Comparison of ENCODE assay signal across 1 cellular context in the genomic region with DNA sequence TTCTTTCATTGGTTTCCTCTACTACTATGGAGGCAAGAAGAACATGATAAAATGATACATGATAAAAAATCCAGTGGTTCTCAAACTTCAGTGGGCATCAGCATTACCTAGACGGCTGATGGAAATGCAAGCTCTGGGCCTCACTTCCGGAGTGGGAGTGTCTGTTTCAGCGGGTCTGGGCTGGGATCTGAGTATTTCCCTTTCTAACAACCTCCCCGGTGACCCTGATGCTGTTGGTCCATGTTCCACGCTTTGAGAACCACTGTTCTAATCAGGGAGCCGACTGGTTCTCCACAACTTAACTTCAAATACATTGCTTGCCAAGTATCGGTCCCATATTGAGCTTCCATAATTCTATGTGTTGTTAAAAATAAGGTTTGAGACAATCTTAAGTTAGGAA.
TF ChIP-seq lines count a peak whose summit lies in the region.

No MANE protein-coding gene starts in this region.

TF ChIP-seq in H1, 55 proteins besides CTCF, POLR2A, EP300 and RAD21:
- TF ChIP-seq BCL11A (IDR thresholded peaks at IDR 0.05; ENCODE audit: low read depth in 2 of 2, low read length in 2 of 2) (no peak), KDM5A (IDR thresholded peaks at IDR 0.05; ENCODE audit: low read length) (no peak), NRF1 (IDR thresholded peaks at IDR 0.05; ENCODE audit: low read depth, low read length) (no peak), SIRT6 (IDR thresholded peaks at IDR 0.05; ENCODE audit: low read length) (no peak), TCF12 (IDR thresholded peaks at IDR 0.05; ENCODE audit: low read depth, low read length) (no peak), YY1 (IDR thresholded peaks at IDR 0.05; ENCODE audit: low read depth, low read length) (no peak), SIN3A (conservative IDR thresholded peaks at IDR 0.05 in 1 of 2, IDR thresholded peaks at IDR 0.05 in 1 of 2; ENCODE audit: low read depth in 1 of 2, low read length in 2 of 2) (no peak), NANOG (IDR thresholded peaks at IDR 0.05; ENCODE audit: insufficient read depth, low read depth, low read length, poor library complexity, severe bottlenecking) (no peak), KDM1A (IDR thresholded peaks at IDR 0.05; ENCODE audit: borderline replicate concordance, low read length) (no peak), RBBP5 (IDR thresholded peaks at IDR 0.05; ENCODE audit: borderline replicate concordance, low read depth, low read length) (no peak)
- TF ChIP-seq, protein P1, sequence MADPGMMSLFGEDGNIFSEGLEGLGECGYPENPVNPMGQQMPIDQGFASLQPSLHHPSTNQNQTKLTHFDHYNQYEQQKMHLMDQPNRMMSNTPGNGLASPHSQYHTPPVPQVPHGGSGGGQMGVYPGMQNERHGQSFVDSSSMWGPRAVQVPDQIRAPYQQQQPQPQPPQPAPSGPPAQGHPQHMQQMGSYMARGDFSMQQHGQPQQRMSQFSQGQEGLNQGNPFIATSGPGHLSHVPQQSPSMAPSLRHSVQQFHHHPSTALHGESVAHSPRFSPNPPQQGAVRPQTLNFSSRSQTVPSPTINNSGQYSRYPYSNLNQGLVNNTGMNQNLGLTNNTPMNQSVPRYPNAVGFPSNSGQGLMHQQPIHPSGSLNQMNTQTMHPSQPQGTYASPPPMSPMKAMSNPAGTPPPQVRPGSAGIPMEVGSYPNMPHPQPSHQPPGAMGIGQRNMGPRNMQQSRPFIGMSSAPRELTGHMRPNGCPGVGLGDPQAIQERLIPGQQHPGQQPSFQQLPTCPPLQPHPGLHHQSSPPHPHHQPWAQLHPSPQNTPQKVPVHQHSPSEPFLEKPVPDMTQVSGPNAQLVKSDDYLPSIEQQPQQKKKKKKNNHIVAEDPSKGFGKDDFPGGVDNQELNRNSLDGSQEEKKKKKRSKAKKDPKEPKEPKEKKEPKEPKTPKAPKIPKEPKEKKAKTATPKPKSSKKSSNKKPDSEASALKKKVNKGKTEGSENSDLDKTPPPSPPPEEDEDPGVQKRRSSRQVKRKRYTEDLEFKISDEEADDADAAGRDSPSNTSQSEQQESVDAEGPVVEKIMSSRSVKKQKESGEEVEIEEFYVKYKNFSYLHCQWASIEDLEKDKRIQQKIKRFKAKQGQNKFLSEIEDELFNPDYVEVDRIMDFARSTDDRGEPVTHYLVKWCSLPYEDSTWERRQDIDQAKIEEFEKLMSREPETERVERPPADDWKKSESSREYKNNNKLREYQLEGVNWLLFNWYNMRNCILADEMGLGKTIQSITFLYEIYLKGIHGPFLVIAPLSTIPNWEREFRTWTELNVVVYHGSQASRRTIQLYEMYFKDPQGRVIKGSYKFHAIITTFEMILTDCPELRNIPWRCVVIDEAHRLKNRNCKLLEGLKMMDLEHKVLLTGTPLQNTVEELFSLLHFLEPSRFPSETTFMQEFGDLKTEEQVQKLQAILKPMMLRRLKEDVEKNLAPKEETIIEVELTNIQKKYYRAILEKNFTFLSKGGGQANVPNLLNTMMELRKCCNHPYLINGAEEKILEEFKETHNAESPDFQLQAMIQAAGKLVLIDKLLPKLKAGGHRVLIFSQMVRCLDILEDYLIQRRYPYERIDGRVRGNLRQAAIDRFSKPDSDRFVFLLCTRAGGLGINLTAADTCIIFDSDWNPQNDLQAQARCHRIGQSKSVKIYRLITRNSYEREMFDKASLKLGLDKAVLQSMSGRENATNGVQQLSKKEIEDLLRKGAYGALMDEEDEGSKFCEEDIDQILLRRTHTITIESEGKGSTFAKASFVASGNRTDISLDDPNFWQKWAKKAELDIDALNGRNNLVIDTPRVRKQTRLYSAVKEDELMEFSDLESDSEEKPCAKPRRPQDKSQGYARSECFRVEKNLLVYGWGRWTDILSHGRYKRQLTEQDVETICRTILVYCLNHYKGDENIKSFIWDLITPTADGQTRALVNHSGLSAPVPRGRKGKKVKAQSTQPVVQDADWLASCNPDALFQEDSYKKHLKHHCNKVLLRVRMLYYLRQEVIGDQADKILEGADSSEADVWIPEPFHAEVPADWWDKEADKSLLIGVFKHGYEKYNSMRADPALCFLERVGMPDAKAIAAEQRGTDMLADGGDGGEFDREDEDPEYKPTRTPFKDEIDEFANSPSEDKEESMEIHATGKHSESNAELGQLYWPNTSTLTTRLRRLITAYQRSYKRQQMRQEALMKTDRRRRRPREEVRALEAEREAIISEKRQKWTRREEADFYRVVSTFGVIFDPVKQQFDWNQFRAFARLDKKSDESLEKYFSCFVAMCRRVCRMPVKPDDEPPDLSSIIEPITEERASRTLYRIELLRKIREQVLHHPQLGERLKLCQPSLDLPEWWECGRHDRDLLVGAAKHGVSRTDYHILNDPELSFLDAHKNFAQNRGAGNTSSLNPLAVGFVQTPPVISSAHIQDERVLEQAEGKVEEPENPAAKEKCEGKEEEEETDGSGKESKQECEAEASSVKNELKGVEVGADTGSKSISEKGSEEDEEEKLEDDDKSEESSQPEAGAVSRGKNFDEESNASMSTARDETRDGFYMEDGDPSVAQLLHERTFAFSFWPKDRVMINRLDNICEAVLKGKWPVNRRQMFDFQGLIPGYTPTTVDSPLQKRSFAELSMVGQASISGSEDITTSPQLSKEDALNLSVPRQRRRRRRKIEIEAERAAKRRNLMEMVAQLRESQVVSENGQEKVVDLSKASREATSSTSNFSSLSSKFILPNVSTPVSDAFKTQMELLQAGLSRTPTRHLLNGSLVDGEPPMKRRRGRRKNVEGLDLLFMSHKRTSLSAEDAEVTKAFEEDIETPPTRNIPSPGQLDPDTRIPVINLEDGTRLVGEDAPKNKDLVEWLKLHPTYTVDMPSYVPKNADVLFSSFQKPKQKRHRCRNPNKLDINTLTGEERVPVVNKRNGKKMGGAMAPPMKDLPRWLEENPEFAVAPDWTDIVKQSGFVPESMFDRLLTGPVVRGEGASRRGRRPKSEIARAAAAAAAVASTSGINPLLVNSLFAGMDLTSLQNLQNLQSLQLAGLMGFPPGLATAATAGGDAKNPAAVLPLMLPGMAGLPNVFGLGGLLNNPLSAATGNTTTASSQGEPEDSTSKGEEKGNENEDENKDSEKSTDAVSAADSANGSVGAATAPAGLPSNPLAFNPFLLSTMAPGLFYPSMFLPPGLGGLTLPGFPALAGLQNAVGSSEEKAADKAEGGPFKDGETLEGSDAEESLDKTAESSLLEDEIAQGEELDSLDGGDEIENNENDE (IDR thresholded peaks at IDR 0.05; ENCODE audit: insufficient replicate concordance, low read length) = no peak
- TF ChIP-seq, protein P2, sequence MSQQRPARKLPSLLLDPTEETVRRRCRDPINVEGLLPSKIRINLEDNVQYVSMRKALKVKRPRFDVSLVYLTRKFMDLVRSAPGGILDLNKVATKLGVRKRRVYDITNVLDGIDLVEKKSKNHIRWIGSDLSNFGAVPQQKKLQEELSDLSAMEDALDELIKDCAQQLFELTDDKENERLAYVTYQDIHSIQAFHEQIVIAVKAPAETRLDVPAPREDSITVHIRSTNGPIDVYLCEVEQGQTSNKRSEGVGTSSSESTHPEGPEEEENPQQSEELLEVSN (IDR thresholded peaks at IDR 0.05) = no peak
